Comparison of ENCODE assay signal across 1 cellular context in genomic region chr5:33857037-33857436, GRCh38.
TF ChIP-seq lines count a peak whose summit lies in the region.

No MANE protein-coding gene starts in this region.

TF ChIP-seq in GM12878, 131 proteins besides CTCF, POLR2A, EP300 and RAD21 (continued from another document):
- TF ChIP-seq ZBTB11 (CRISPR knock-in tag; IDR thresholded peaks at IDR 0.05) (no peak), NR2C1 (IDR thresholded peaks at IDR 0.05) (no peak), MLLT1 (IDR thresholded peaks at IDR 0.05) (no peak), RFX5 (IDR thresholded peaks at IDR 0.05; ENCODE audit: low read depth, low read length) (no peak), NRF1 (conservative IDR thresholded peaks at IDR 0.05; ENCODE audit: low read depth, low read length) (no peak), HDGF (IDR thresholded peaks at IDR 0.05) (no peak), CEBPZ (IDR thresholded peaks at IDR 0.05; ENCODE audit: low read depth, low read length) (no peak), RAD51 (IDR thresholded peaks at IDR 0.05) (no peak), IKZF2 (IDR thresholded peaks at IDR 0.05) (peak; percentile 49 to 69; a peak in 3 of 4 replicates), SIX5 (IDR thresholded peaks at IDR 0.05; ENCODE audit: low read depth, low read length, severe bottlenecking) (no peak), EGR1 (IDR thresholded peaks at IDR 0.05; ENCODE audit: borderline replicate concordance in 1 of 2, low read depth in 2 of 2, low read length in 2 of 2) (no peak), BCLAF1 (IDR thresholded peaks at IDR 0.05) (no peak), RB1 (IDR thresholded peaks at IDR 0.05; ENCODE audit: borderline replicate concordance) (no peak), NR2F1 (conservative IDR thresholded peaks at IDR 0.05) (no peak), ESRRA (IDR thresholded peaks at IDR 0.05; ENCODE audit: low read length) (no peak), POU2F2 (IDR thresholded peaks at IDR 0.05; ENCODE audit: borderline replicate concordance, low read depth, low read length) (0 out of 3 replicates have a peak, but pooled peaks have one; percentile 23), MXI1 (IDR thresholded peaks at IDR 0.05; ENCODE audit: low read depth, low read length) (no peak), ZNF217 (IDR thresholded peaks at IDR 0.05) (no peak), PAX5 (IDR thresholded peaks at IDR 0.05; ENCODE audit: borderline replicate concordance, low read depth, low read length) (0 out of 2 replicates have a peak, but pooled peaks have one; percentile 52), CBX5 (IDR thresholded peaks at IDR 0.05; ENCODE audit: low read depth) (0 out of 2 replicates have a peak, but pooled peaks have one; percentile 24), MYB (IDR thresholded peaks at IDR 0.05; ENCODE audit: borderline replicate concordance, low read depth, low read length) (no peak), MEF2A (IDR thresholded peaks at IDR 0.05; ENCODE audit: insufficient read depth, low read depth, low read length) (no peak), ETV6 (conservative IDR thresholded peaks at IDR 0.05 in 1 of 2, IDR thresholded peaks at IDR 0.05 in 1 of 2; ENCODE audit: borderline replicate concordance in 1 of 2, low read depth in 1 of 2) (peak in 1 of 2 experiments; percentile 71; a peak in 1 of 4 replicates), PRDM15 (CRISPR knock-in tag; IDR thresholded peaks at IDR 0.05) (no peak), CBFB (IDR thresholded peaks at IDR 0.05; ENCODE audit: low read depth) (no peak), CHD1 (IDR thresholded peaks at IDR 0.05; ENCODE audit: low read depth, low read length) (no peak), SPI1 (IDR thresholded peaks at IDR 0.05; ENCODE audit: borderline replicate concordance, insufficient read depth, low read depth, low read length) (peak; percentile 43; the same call in 1 of the 2 replicates), HCFC1 (IDR thresholded peaks at IDR 0.05; ENCODE audit: low read length) (no peak), HSF1 (IDR thresholded peaks at IDR 0.05; ENCODE audit: low read depth, low read length) (no peak), RBBP5 (conservative IDR thresholded peaks at IDR 0.05) (no peak), EED (IDR thresholded peaks at IDR 0.05; ENCODE audit: low read depth) (peak; percentile 75), HDAC6 (IDR thresholded peaks at IDR 0.05; ENCODE audit: unreplicated experiment) (no peak), E4F1 (IDR thresholded peaks at IDR 0.05; ENCODE audit: borderline replicate concordance, partially characterized antibody) (no peak), BACH1 (IDR thresholded peaks at IDR 0.05; ENCODE audit: borderline replicate concordance) (no peak), IKZF1 (conservative IDR thresholded peaks at IDR 0.05) (peak; percentile 47; the same call in 1 of the 2 replicates), POLR2AphosphoS5 (IDR thresholded peaks at IDR 0.05; ENCODE audit: low read length) (no peak)
